10 cellular contexts compared by ENCODE assay signal in genomic region chr6:33430334-33430733, GRCh38. TPM values are rescaled to one million over a fixed set of nuclear protein-coding genes. Genes with fewer than 3 reads are reported as not detected.
A peak's percentile ranks its signal among the peaks of the same experiment; 100 is the strongest.
DNase-seq lines count a peak whose midpoint lies in the region; ATAC-seq and TF ChIP-seq lines count a peak whose summit lies in the region.
"Had no signal": no experiment of that assay in that cellular context is flagged by ENCODE, and none has a peak within 500 bp of the region (broad histone marks: within the 10 kb centered on the region; RNA-seq: fewer than 3 reads in every experiment).

No MANE protein-coding gene starts in this region.

- peaks cover 63% of the 10 kb centered on the region for H3K4me1 ChIP-seq in GM23338 (ENCODE audit: insufficient read depth)
- H3K4me1 ChIP-seq: prostate gland had no signal

- peaks cover 67% of the 10 kb centered on the region for H3K79me2 ChIP-seq in GM23338 (replicated peaks; ENCODE audit: insufficient read depth)

- peak overlapping the region; percentile 90 for H3K27ac Mint-ChIP-seq in GM23338
- peak overlapping the region; percentile 90 for H3K27ac Mint-ChIP-seq in endothelial cell (ENCODE audit: unreplicated experiment)

- H3K4me3 Mint-ChIP-seq in GM23338 (peak overlapping the region; percentile 80), endothelial cell (ENCODE audit: unreplicated experiment) (peak overlapping the region; percentile 56)

- DNase-seq in GM23338 (ENCODE audit: low spot score) (no peak), endothelial cell (ENCODE audit: low spot score) (no peak), renal cortical epithelial cell (ENCODE audit: low read depth) (peak; percentile 36), GM03348 (ENCODE audit: low spot score) (no peak)
- DNase-seq in activated CD4-positive, CD25-positive, alpha-beta regulatory T cell (lab: John Stamatoyannopoulos, UW), result no peak
- DNase-seq: NCI-H1092, T1000 had no signal

- no peaks in the 10 kb centered on the region for H3K9me2 ChIP-seq in GM23338 (ENCODE audit: insufficient read depth)

- H3K36me3 Mint-ChIP-seq in GM23338 (ENCODE audit: low read depth), result peaks cover 31% of the 10 kb centered on the region
- H3K36me3 Mint-ChIP-seq in endothelial cell (ENCODE audit: low read depth, unreplicated experiment), result peaks cover 8% of the 10 kb centered on the region

- no peaks in the 10 kb centered on the region for H3K27me3 ChIP-seq in GM23338 (ENCODE audit: insufficient read depth)

- H3K27ac ChIP-seq in GM23338 (ENCODE audit: low read depth), result peak overlapping the region; percentile 100

- H3K27me3 Mint-ChIP-seq in GM23338 (ENCODE audit: insufficient read depth, low read depth, poor library complexity), result peaks cover 29% of the 10 kb centered on the region
- peaks cover 15% of the 10 kb centered on the region for H3K27me3 Mint-ChIP-seq in endothelial cell (ENCODE audit: unreplicated experiment)

- peak overlapping the region; percentile 64; the same call in 1 of the 2 replicates for H3K4me3 ChIP-seq in GM23338
- H3K4me3 ChIP-seq: prostate gland had no signal

- peak overlapping the region; percentile 90 for H3K4me2 ChIP-seq in GM23338

- H4K20me1 ChIP-seq in GM23338 (replicated peaks; ENCODE audit: insufficient read depth), result no peaks in the 10 kb centered on the region; the same call in 1 of the 2 replicates

- H3K36me3 ChIP-seq in GM23338 (ENCODE audit: insufficient read depth), result peaks cover 7% of the 10 kb centered on the region
- H3K36me3 ChIP-seq: prostate gland had no signal

- H3F3A ChIP-seq in GM23338 (replicated peaks; ENCODE audit: low read depth), result peaks cover 28% of the 10 kb centered on the region

- peak; percentile 23; the same call in 1 of the 2 replicates for TF ChIP-seq POLR2A in Raji (IDR thresholded peaks at IDR 0.05; ENCODE audit: insufficient read depth, low read depth, low read length)

- H2AFZ ChIP-seq in GM23338, result no peak overlapping the region

- H3K4me1 Mint-ChIP-seq in GM23338, result peaks cover 65% of the 10 kb centered on the region
- H3K4me1 Mint-ChIP-seq in endothelial cell (ENCODE audit: unreplicated experiment), result peaks cover 68% of the 10 kb centered on the region

- H3K9me3 Mint-ChIP-seq in GM23338, result no peaks in the 10 kb centered on the region
- H3K9me3 Mint-ChIP-seq in endothelial cell (ENCODE audit: unreplicated experiment), result no peaks in the 10 kb centered on the region

- TF ChIP-seq CTCF in GM23338 (conservative IDR thresholded peaks at IDR 0.05; ENCODE audit: low read depth in 2 of 2), result no peak
- no peak for TF ChIP-seq CTCF in endothelial cell (IDR thresholded peaks at IDR 0.05; ENCODE audit: unreplicated experiment)

- no peak for ATAC-seq in GM23338
- no peak for ATAC-seq in HG02763 (IDR thresholded peaks at IDR 0.05; ENCODE audit: unreplicated experiment)

TF ChIP-seq in GM23338, 12 proteins besides CTCF, POLR2A, EP300 and RAD21 (continues in another document):
- TF ChIP-seq NANOG (IDR thresholded peaks at IDR 0.05; ENCODE audit: borderline replicate concordance) (no peak), EZH2phosphoT487 (IDR thresholded peaks at IDR 0.05; ENCODE audit: unreplicated experiment) (no peak), CREB1 (CRISPR knock-in tag; IDR thresholded peaks at IDR 0.05; ENCODE audit: low read depth) (no peak), JUNB (IDR thresholded peaks at IDR 0.05; ENCODE audit: unreplicated experiment) (no peak), ZNF331 (CRISPR knock-in tag; IDR thresholded peaks at IDR 0.05; ENCODE audit: low read depth) (no peak)
- TF ChIP-seq, protein P1, sequence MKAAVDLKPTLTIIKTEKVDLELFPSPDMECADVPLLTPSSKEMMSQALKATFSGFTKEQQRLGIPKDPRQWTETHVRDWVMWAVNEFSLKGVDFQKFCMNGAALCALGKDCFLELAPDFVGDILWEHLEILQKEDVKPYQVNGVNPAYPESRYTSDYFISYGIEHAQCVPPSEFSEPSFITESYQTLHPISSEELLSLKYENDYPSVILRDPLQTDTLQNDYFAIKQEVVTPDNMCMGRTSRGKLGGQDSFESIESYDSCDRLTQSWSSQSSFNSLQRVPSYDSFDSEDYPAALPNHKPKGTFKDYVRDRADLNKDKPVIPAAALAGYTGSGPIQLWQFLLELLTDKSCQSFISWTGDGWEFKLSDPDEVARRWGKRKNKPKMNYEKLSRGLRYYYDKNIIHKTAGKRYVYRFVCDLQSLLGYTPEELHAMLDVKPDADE (IDR thresholded peaks at IDR 0.05), result no peak
- TF ChIP-seq, protein P2, sequence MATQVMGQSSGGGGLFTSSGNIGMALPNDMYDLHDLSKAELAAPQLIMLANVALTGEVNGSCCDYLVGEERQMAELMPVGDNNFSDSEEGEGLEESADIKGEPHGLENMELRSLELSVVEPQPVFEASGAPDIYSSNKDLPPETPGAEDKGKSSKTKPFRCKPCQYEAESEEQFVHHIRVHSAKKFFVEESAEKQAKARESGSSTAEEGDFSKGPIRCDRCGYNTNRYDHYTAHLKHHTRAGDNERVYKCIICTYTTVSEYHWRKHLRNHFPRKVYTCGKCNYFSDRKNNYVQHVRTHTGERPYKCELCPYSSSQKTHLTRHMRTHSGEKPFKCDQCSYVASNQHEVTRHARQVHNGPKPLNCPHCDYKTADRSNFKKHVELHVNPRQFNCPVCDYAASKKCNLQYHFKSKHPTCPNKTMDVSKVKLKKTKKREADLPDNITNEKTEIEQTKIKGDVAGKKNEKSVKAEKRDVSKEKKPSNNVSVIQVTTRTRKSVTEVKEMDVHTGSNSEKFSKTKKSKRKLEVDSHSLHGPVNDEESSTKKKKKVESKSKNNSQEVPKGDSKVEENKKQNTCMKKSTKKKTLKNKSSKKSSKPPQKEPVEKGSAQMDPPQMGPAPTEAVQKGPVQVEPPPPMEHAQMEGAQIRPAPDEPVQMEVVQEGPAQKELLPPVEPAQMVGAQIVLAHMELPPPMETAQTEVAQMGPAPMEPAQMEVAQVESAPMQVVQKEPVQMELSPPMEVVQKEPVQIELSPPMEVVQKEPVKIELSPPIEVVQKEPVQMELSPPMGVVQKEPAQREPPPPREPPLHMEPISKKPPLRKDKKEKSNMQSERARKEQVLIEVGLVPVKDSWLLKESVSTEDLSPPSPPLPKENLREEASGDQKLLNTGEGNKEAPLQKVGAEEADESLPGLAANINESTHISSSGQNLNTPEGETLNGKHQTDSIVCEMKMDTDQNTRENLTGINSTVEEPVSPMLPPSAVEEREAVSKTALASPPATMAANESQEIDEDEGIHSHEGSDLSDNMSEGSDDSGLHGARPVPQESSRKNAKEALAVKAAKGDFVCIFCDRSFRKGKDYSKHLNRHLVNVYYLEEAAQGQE (IDR thresholded peaks at IDR 0.05; ENCODE audit: unreplicated experiment), result no peak

RNA-seq across cellular contexts. Expression of gene SYNGAP1, which starts 10.5 kb away (rescaled TPM):
- 36.9 and 45.0 TPM in 2 replicates for total RNA-seq in GM23338 (2014; rRNA removed; shearing (Covaris generic))
- 12.9 and 13.9 TPM in 2 replicates for polyA plus RNA-seq in GM23338 (2016; fragmentation: Nextera tagmentation; extraction: Ambion mirVana)
- total RNA-seq in endothelial cell (ENCODE audit: unreplicated experiment) (48.6 TPM), renal cortical epithelial cell (1.0 and 5.9 TPM in 2 replicates)

RNA-seq across cellular contexts. Expression of gene CUTA, which starts 12.4 kb away (rescaled TPM):
- total RNA-seq in GM23338 (2014; rRNA removed; shearing (Covaris generic)), result 193 and 207 TPM in 2 replicates
- polyA plus RNA-seq in GM23338 (2016; fragmentation: Nextera tagmentation; extraction: Ambion mirVana), result 421 and 426 TPM in 2 replicates
- total RNA-seq in endothelial cell (ENCODE audit: unreplicated experiment) (163 TPM), renal cortical epithelial cell (74.7 and 90.5 TPM in 2 replicates)

RNA-seq across cellular contexts. Expression of gene PHF1, which starts 19.5 kb away (rescaled TPM):
- total RNA-seq in GM23338 (2014; rRNA removed; shearing (Covaris generic)), result 33.2 and 46.7 TPM in 2 replicates
- polyA plus RNA-seq in GM23338 (2016; fragmentation: Nextera tagmentation; extraction: Ambion mirVana), result 29.4 and 31.4 TPM in 2 replicates
- total RNA-seq in endothelial cell (ENCODE audit: unreplicated experiment) (60.0 TPM), renal cortical epithelial cell (11.1 and 16.7 TPM in 2 replicates)

RNA-seq across cellular contexts. Expression of gene ZBTB9, which starts 24.0 kb away (rescaled TPM):
- total RNA-seq in GM23338 (2014; rRNA removed; shearing (Covaris generic)), result 17.9 and 25.2 TPM in 2 replicates
- 13.5 and 13.6 TPM in 2 replicates for polyA plus RNA-seq in GM23338 (2016; fragmentation: Nextera tagmentation; extraction: Ambion mirVana)
- total RNA-seq in endothelial cell (ENCODE audit: unreplicated experiment) (18.7 TPM), renal cortical epithelial cell (4.7 and 9.7 TPM in 2 replicates)

RNA-seq across cellular contexts. Expression of gene KIFC1, which starts 38.7 kb away (rescaled TPM):
- 61.7 and 64.4 TPM in 2 replicates for total RNA-seq in GM23338 (2014; rRNA removed; shearing (Covaris generic))
- 10.1 and 10.3 TPM in 2 replicates for polyA plus RNA-seq in GM23338 (2016; fragmentation: Nextera tagmentation; extraction: Ambion mirVana)
- total RNA-seq in endothelial cell (ENCODE audit: unreplicated experiment), result 19.0 TPM
- 0.70 and 10.9 TPM in 2 replicates for total RNA-seq in renal cortical epithelial cell
